15 cellular contexts compared by ENCODE assay signal in the genomic region with DNA sequence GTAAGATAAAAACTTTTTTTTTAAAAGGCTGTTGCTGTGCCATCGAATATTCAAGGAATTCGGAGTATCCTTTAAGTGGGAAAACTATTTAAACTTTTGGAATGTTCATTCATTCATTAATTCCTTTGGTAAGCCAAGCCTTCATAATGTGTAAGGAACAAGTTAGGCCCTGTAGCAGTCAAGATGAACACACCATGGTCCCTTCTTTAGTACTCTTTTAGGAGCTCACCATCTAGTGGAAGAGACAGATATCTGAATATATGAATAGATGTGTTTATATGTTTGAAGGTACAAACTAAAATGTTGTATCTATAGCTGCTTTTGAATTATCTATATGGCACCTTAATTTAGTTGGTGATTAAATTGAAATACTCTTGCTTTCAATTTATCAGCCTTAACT. TPM values are rescaled to one million over a fixed set of nuclear protein-coding genes. Genes with fewer than 3 reads are reported as not detected.
DNase-seq lines count a peak whose midpoint lies in the region; ATAC-seq, FAIRE-seq and TF ChIP-seq lines count a peak whose summit lies in the region.
"Had no signal": no experiment of that assay in that cellular context is flagged by ENCODE, and none has a peak within 500 bp of the region (broad histone marks: within the 10 kb centered on the region; RNA-seq: fewer than 3 reads in every experiment).

No MANE protein-coding gene starts in this region.

- FAIRE-seq in HepG2 (lab: Jason Lieb, UNC) = no peak
- FAIRE-seq: urothelium cell line had no signal

- TF ChIP-seq EP300 in HepG2 (IDR thresholded peaks at IDR 0.05; ENCODE audit: low read depth in 2 of 2, low read length in 2 of 2) (no peak), HepG2 (CRISPR knock-in tag; IDR thresholded peaks at IDR 0.05; ENCODE audit: borderline replicate concordance) (no peak)

- BruUV-seq in HepG2 (replicated peaks; lab: Mats Ljungman, UMichigan) (no TSS peak), Panc1 (replicated peaks; lab: Mats Ljungman, UMichigan) (no TSS peak)

- H3K9ac ChIP-seq in HepG2 (ENCODE audit: insufficient read depth, low read depth, low read length) = no peak overlapping the region
- H3K9ac ChIP-seq: BLaER1 treated with 17β-estradiol and CSF1 and Interleukin-3, amounts not matched to agents 10 nM and 100 nM had no signal

- H3K4me2 ChIP-seq in HepG2 (ENCODE audit: low read depth, low read length) = no peak overlapping the region
- H3K4me2 ChIP-seq: BLaER1 treated with 17β-estradiol and CSF1 and Interleukin-3, amounts not matched to agents 10 nM and 100 nM had no signal

- no peak for TF ChIP-seq POLR2A in HepG2 (IDR thresholded peaks at IDR 0.05; ENCODE audit: insufficient read depth in 1 of 2, low read depth in 2 of 2, low read length in 2 of 2)
- no peak for TF ChIP-seq POLR2A in right lobe of liver (IDR thresholded peaks at IDR 0.05)

- H3K27me3 ChIP-seq in HepG2 (ENCODE audit: control insufficient read depth in 1 of 2, insufficient read depth in 2 of 2, low read length in 2 of 2) (peaks cover 0 to 4% of the 10 kb centered on the region in 2 experiments; a peak in 2 of 5 replicates), right lobe of liver (peaks cover 0 to 9% of the 10 kb centered on the region in 2 donors), Panc1 (ENCODE audit: control insufficient read depth, insufficient read depth, low read length) (peaks cover 19% of the 10 kb centered on the region)
- H3K27me3 ChIP-seq: BLaER1 treated with 17β-estradiol and CSF1 and Interleukin-3, amounts not matched to agents 10 nM and 100 nM had no signal

- H3K4me1 ChIP-seq in HepG2 (ENCODE audit: insufficient read depth, low read length) (no peaks in the 10 kb centered on the region), right lobe of liver (no peaks in the 10 kb centered on the region), Panc1 (ENCODE audit: control insufficient read depth, insufficient read depth, low read length) (no peaks in the 10 kb centered on the region)
- H3K4me1 ChIP-seq: BLaER1 treated with 17β-estradiol and CSF1 and Interleukin-3, amounts not matched to agents 10 nM and 100 nM had no signal

- ATAC-seq in HepG2 (no peak), right lobe of liver (no peak), Panc1 (no peak), HG03045 (IDR thresholded peaks at IDR 0.05; ENCODE audit: unreplicated experiment) (no peak)
- ATAC-seq: activated T-helper 17 cell treated with anti-CD3 and anti-CD28 coated beads, Interleukin-2, amount 50 U/mL, for 72 hours had no signal

- H3K27ac ChIP-seq in HepG2 (ENCODE audit: extremely low read length, insufficient read depth, low read length) (no peak overlapping the region), right lobe of liver (no peak overlapping the region), Panc1 (ENCODE audit: low read length) (no peak overlapping the region)
- H3K27ac ChIP-seq: BLaER1 treated with 17β-estradiol and CSF1 and Interleukin-3, amounts not matched to agents 10 nM and 100 nM had no signal

- in situ Hi-C loops in HepG2 (cut with HindIII; ENCODE audit: extremely low pct_ligation_motif_present, low pct_unique_long_range_greater_than_20kb) (no loop called here), Panc1 (cut with HindIII; ENCODE audit: low pct_unique_long_range_greater_than_20kb, low sequenced_read_pairs) (no loop called here)

- no peak overlapping the region for H2AFZ ChIP-seq in HepG2 (ENCODE audit: low read length)

- H3K9me3 ChIP-seq in HepG2 (ENCODE audit: low read length) (no peaks in the 10 kb centered on the region), right lobe of liver (no peaks in the 10 kb centered on the region), Panc1 (ENCODE audit: control insufficient read depth, insufficient read depth, low read depth, low read length) (no peaks in the 10 kb centered on the region)
- H3K9me3 ChIP-seq: BLaER1 treated with 17β-estradiol and CSF1 and Interleukin-3, amounts not matched to agents 10 nM and 100 nM had no signal

- DNase-seq in HepG2 (ENCODE audit: low spot score) (no peak), right lobe of liver (no peak), Panc1 (ENCODE audit: low read depth, low spot score) (no peak), epithelial cell of esophagus (ENCODE audit: low read depth) (peak; percentile 17), inferior parietal cortex (ENCODE audit: extremely low spot score) (no peak), HCEC 1CT (no peak)
- no peak for DNase-seq in stimulated activated CD4-positive, alpha-beta T cell treated with anti-CD3 and anti-CD28 coated beads, Interleukin-1b, Interleukin-23, amount 100 ng/mL, for 48 hours
- DNase-seq: NCI-H1048, NCI-H226 had no signal

- POLR2A ChIA-PET in HepG2 (lab: Yijun Ruan, JAX) = no interaction called here
- POLR2A ChIA-PET in Panc1 (lab: Charles Lee) = no interaction called here

- H3K36me3 ChIP-seq in HepG2 (replicated peaks in 1 of 2; ENCODE audit: control insufficient read depth in 1 of 2, insufficient read depth in 2 of 2, low read length in 2 of 2) = no peaks in the 10 kb centered on the region
- H3K36me3 ChIP-seq in right lobe of liver = no peaks in the 10 kb centered on the region
- H3K36me3 ChIP-seq in Panc1 (ENCODE audit: control insufficient read depth, insufficient read depth, low read length) = no peaks in the 10 kb centered on the region
- H3K36me3 ChIP-seq: BLaER1 treated with 17β-estradiol and CSF1 and Interleukin-3, amounts not matched to agents 10 nM and 100 nM had no signal

- TF ChIP-seq CTCF in HepG2 (CRISPR knock-in tag; IDR thresholded peaks at IDR 0.05) (no peak), right lobe of liver (IDR thresholded peaks at IDR 0.05) (no peak), Panc1 (IDR thresholded peaks at IDR 0.05) (peak; percentile 29; the same call in 1 of the 2 replicates), epithelial cell of esophagus (IDR thresholded peaks at IDR 0.05; ENCODE audit: insufficient read depth, low read depth, low read length, missing control alignments) (peak; percentile 32)

- intact Hi-C loops in HepG2 (cut with micrococcal nuclease; ENCODE audit: unreplicated experiment) = no loop called here
- intact Hi-C loops in right lobe of liver (cut with DNase I) = loop anchor here in 1 of 2 donors (5.0 kb wide), 1 partner anchor 243 kb away; no protein-coding TSS in a partner anchor
- intact Hi-C loops in Panc1 (cut with micrococcal nuclease; ENCODE audit: unreplicated experiment) = no loop called here

- no peaks in the 10 kb centered on the region for H4K20me1 ChIP-seq in HepG2 (ENCODE audit: insufficient read depth, low read length)
- H4K20me1 ChIP-seq: BLaER1 treated with 17β-estradiol and CSF1 and Interleukin-3, amounts not matched to agents 10 nM and 100 nM had no signal

- CTCF ChIA-PET in HepG2 (lab: Yijun Ruan, JAX; ENCODE audit: low intra/inter-chr PET ratio, low total read pairs) = no interaction called here
- CTCF ChIA-PET in Panc1 (lab: Charles Lee) = interaction anchor here (1.0 kb wide), 1 partner anchor 245 kb away, joined by 6 read pairs; no protein-coding TSS in a partner anchor

- H3K4me3 ChIP-seq in HepG2 (replicated peaks in 1 of 3; ENCODE audit: insufficient read depth in 1 of 3, low read depth in 2 of 3, low read length in 3 of 3) (no peak overlapping the region), right lobe of liver (no peak overlapping the region), Panc1 (ENCODE audit: low read depth in 2 of 2, low read length in 2 of 2) (no peak overlapping the region), epithelial cell of esophagus (ENCODE audit: low read length) (no peak overlapping the region)
- H3K4me3 ChIP-seq: BLaER1 treated with 17β-estradiol and CSF1 and Interleukin-3, amounts not matched to agents 10 nM and 100 nM had no signal

- H3K79me2 ChIP-seq in HepG2 (ENCODE audit: insufficient read depth, low read length) = no peaks in the 10 kb centered on the region

- no peak for TF ChIP-seq RAD21 in HepG2 (CRISPR knock-in tag; IDR thresholded peaks at IDR 0.05)

- 0% methylated on average over 2 of the region's 2 CpGs for WGBS in HepG2 (ENCODE audit: low lambda C conversion rate)
- WGBS in right lobe of liver (ENCODE audit: insufficient coverage, low coverage, low lambda C conversion rate, missing lambda C conversion rate) = 31% methylated on average over 2 of the region's 2 CpGs

RNA-seq across cellular contexts. Expression of a gene that starts 5.8 kb away (rescaled TPM):
- total RNA-seq in HepG2 (2016; rRNA removed; fragmentation: Illumina TruSeq; extraction: Trizol) = not detected in 2 replicates
- total RNA-seq in HepG2 (2016; cell fraction: cytosol; rRNA removed; fragmentation: Illumina TruSeq; extraction: Trizol; ENCODE audit: low read depth) = not detected in 2 replicates
- not detected in 2 replicates for total RNA-seq in HepG2 (2016; cell fraction: insoluble cytoplasmic fraction; rRNA removed; fragmentation: Illumina TruSeq; extraction: Trizol)
- not detected in 2 replicates for total RNA-seq in HepG2 (2016; cell fraction: membrane; rRNA removed; fragmentation: Illumina TruSeq; extraction: Trizol)
- not detected in 2 replicates for total RNA-seq in HepG2 (2016; cell fraction: nucleus; rRNA removed; fragmentation: Illumina TruSeq; extraction: Trizol)
- polyA plus RNA-seq in HepG2 (2011; rRNA removed) = not detected in 2 replicates
- not detected in 2 replicates for polyA plus RNA-seq in HepG2 (2011; cell fraction: cytosol; rRNA removed)
- polyA plus RNA-seq in HepG2 (2011; cell fraction: nucleus; rRNA removed) = not detected in 2 replicates
- not detected in 2 replicates for polyA plus RNA-seq in HepG2 (2012)
- polyA plus RNA-seq in HepG2 (2016; cell fraction: cytosol; fragmentation: Illumina TruSeq; extraction: Trizol; ENCODE audit: low read depth) = not detected in 2 replicates
- not detected in 2 replicates for polyA plus RNA-seq in HepG2 (2016; cell fraction: insoluble cytoplasmic fraction; fragmentation: Illumina TruSeq; extraction: Trizol; ENCODE audit: low read depth)
- not detected in 2 replicates for polyA plus RNA-seq in HepG2 (2016; cell fraction: membrane; fragmentation: Illumina TruSeq; extraction: Trizol; ENCODE audit: low read depth)
- not detected in 2 replicates for polyA plus RNA-seq in HepG2 (2016; cell fraction: nucleus; fragmentation: Illumina TruSeq; extraction: Trizol; ENCODE audit: insufficient read depth, low read depth)
- not detected in 2 replicates for polyA minus RNA-seq in HepG2 (2011; rRNA and poly(A)+ RNA removed; ENCODE audit: low replicate concordance)
- not detected in 2 replicates for polyA minus RNA-seq in HepG2 (2011; cell fraction: cytosol; rRNA and poly(A)+ RNA removed)
- polyA minus RNA-seq in HepG2 (2011; cell fraction: nucleus; rRNA and poly(A)+ RNA removed) = not detected in 2 replicates
- total RNA-seq in right lobe of liver = not detected
- not detected for total RNA-seq in Panc1 (2021; ENCODE audit: unreplicated experiment)
- polyA plus RNA-seq in Panc1 (2012; ENCODE audit: insufficient read length) = not detected
- total RNA-seq: activated T-helper 17 cell treated with anti-CD3 and anti-CD28 coated beads, Interleukin-2, amount 50 U/mL, for 72 hours; lung microvascular endothelial cell; osteoblast had no signal

RNA-seq across cellular contexts. Expression of a gene that starts 15.7 kb away (rescaled TPM):
- total RNA-seq in HepG2 (2016; rRNA removed; fragmentation: Illumina TruSeq; extraction: Trizol) = 72.9 and 84.7 TPM in 2 replicates
- total RNA-seq in HepG2 (2016; cell fraction: cytosol; rRNA removed; fragmentation: Illumina TruSeq; extraction: Trizol; ENCODE audit: low read depth) = 7.0 TPM in 2 replicates
- total RNA-seq in HepG2 (2016; cell fraction: insoluble cytoplasmic fraction; rRNA removed; fragmentation: Illumina TruSeq; extraction: Trizol) = 69.1 and 75.0 TPM in 2 replicates
- total RNA-seq in HepG2 (2016; cell fraction: membrane; rRNA removed; fragmentation: Illumina TruSeq; extraction: Trizol) = 12.7 and 13.6 TPM in 2 replicates
- 52.3 and 56.5 TPM in 2 replicates for total RNA-seq in HepG2 (2016; cell fraction: nucleus; rRNA removed; fragmentation: Illumina TruSeq; extraction: Trizol)
- polyA plus RNA-seq in HepG2 (2011; rRNA removed) = 29.2 and 36.1 TPM in 2 replicates
- polyA plus RNA-seq in HepG2 (2011; cell fraction: cytosol; rRNA removed) = 38.8 and 67.0 TPM in 2 replicates
- 104 and 106 TPM in 2 replicates for polyA plus RNA-seq in HepG2 (2011; cell fraction: nucleus; rRNA removed)
- 40.7 and 46.9 TPM in 2 replicates for polyA plus RNA-seq in HepG2 (2012)
- 5.7 and 6.3 TPM in 2 replicates for polyA plus RNA-seq in HepG2 (2016; cell fraction: cytosol; fragmentation: Illumina TruSeq; extraction: Trizol; ENCODE audit: low read depth)
- 85.9 and 97.1 TPM in 2 replicates for polyA plus RNA-seq in HepG2 (2016; cell fraction: insoluble cytoplasmic fraction; fragmentation: Illumina TruSeq; extraction: Trizol; ENCODE audit: low read depth)
- polyA plus RNA-seq in HepG2 (2016; cell fraction: membrane; fragmentation: Illumina TruSeq; extraction: Trizol; ENCODE audit: low read depth) = 6.4 and 8.4 TPM in 2 replicates
- polyA plus RNA-seq in HepG2 (2016; cell fraction: nucleus; fragmentation: Illumina TruSeq; extraction: Trizol; ENCODE audit: insufficient read depth, low read depth) = 70.0 and 74.0 TPM in 2 replicates
- polyA minus RNA-seq in HepG2 (2011; rRNA and poly(A)+ RNA removed; ENCODE audit: low replicate concordance) = 47.5 and 58.8 TPM in 2 replicates
- polyA minus RNA-seq in HepG2 (2011; cell fraction: cytosol; rRNA and poly(A)+ RNA removed) = 20.8 and 32.8 TPM in 2 replicates
- 119 and 124 TPM in 2 replicates for polyA minus RNA-seq in HepG2 (2011; cell fraction: nucleus; rRNA and poly(A)+ RNA removed)
- total RNA-seq in right lobe of liver = 10 to 100 TPM in 4 of 6 experiments, 1 to 10 TPM in 2; 8.6 to 22.1 (median 11.1) TPM
- 34.5 TPM for total RNA-seq in Panc1 (2021; ENCODE audit: unreplicated experiment)
- polyA plus RNA-seq in Panc1 (2012; ENCODE audit: insufficient read length) = 30.3 TPM

RNA-seq across cellular contexts. Expression of a gene that starts 55.8 kb away (rescaled TPM):
- total RNA-seq in HepG2 (2016; rRNA removed; fragmentation: Illumina TruSeq; extraction: Trizol) (29.6 and 34.2 TPM in 2 replicates), right lobe of liver (10 to 100 TPM in 3 of 6 experiments, 1 to 10 TPM in 3; 3.9 to 16.9 (median 9.6) TPM), Panc1 (2021; ENCODE audit: unreplicated experiment) (39.9 TPM)
- total RNA-seq in HepG2 (2016; cell fraction: cytosol; rRNA removed; fragmentation: Illumina TruSeq; extraction: Trizol; ENCODE audit: low read depth) = 29.5 and 32.8 TPM in 2 replicates
- total RNA-seq in HepG2 (2016; cell fraction: insoluble cytoplasmic fraction; rRNA removed; fragmentation: Illumina TruSeq; extraction: Trizol) = 24.0 and 34.3 TPM in 2 replicates
- 69.5 and 80.5 TPM in 2 replicates for total RNA-seq in HepG2 (2016; cell fraction: membrane; rRNA removed; fragmentation: Illumina TruSeq; extraction: Trizol)
- total RNA-seq in HepG2 (2016; cell fraction: nucleus; rRNA removed; fragmentation: Illumina TruSeq; extraction: Trizol) = 16.2 and 19.5 TPM in 2 replicates
- 24.2 and 30.0 TPM in 2 replicates for polyA plus RNA-seq in HepG2 (2011; rRNA removed)
- 25.8 and 35.6 TPM in 2 replicates for polyA plus RNA-seq in HepG2 (2011; cell fraction: cytosol; rRNA removed)
- polyA plus RNA-seq in HepG2 (2011; cell fraction: nucleus; rRNA removed) = 24.4 and 25.9 TPM in 2 replicates
- polyA plus RNA-seq in HepG2 (2012) = 13.9 and 24.8 TPM in 2 replicates
- 44.0 and 53.1 TPM in 2 replicates for polyA plus RNA-seq in HepG2 (2016; cell fraction: cytosol; fragmentation: Illumina TruSeq; extraction: Trizol; ENCODE audit: low read depth)
- polyA plus RNA-seq in HepG2 (2016; cell fraction: insoluble cytoplasmic fraction; fragmentation: Illumina TruSeq; extraction: Trizol; ENCODE audit: low read depth) = 40.7 and 50.0 TPM in 2 replicates
- polyA plus RNA-seq in HepG2 (2016; cell fraction: membrane; fragmentation: Illumina TruSeq; extraction: Trizol; ENCODE audit: low read depth) = 80.4 and 89.1 TPM in 2 replicates
- 34.0 and 39.8 TPM in 2 replicates for polyA plus RNA-seq in HepG2 (2016; cell fraction: nucleus; fragmentation: Illumina TruSeq; extraction: Trizol; ENCODE audit: insufficient read depth, low read depth)
- 9.8 and 33.7 TPM in 2 replicates for polyA minus RNA-seq in HepG2 (2011; rRNA and poly(A)+ RNA removed; ENCODE audit: low replicate concordance)
- polyA minus RNA-seq in HepG2 (2011; cell fraction: cytosol; rRNA and poly(A)+ RNA removed) = 16.2 and 17.4 TPM in 2 replicates
- polyA minus RNA-seq in HepG2 (2011; cell fraction: nucleus; rRNA and poly(A)+ RNA removed) = 6.2 and 7.1 TPM in 2 replicates
- 61.1 TPM for polyA plus RNA-seq in Panc1 (2012; ENCODE audit: insufficient read length)

Comparison
In these comparisons a context has a peak if more than half of its experiments do, and no peak if none do; other contexts are left out.
1. CTCF ChIP-seq: peak in Panc1 (single experiment) and epithelial cell of esophagus (single experiment); none in HepG2 (single experiment) and right lobe of liver (0 of 4).